8 cellular contexts compared by ENCODE assay signal in genomic region chr7:97118306-97118917, GRCh38. TPM values are rescaled to one million over a fixed set of nuclear protein-coding genes. Genes with fewer than 3 reads are reported as not detected.
DNase-seq lines count a peak whose midpoint lies in the region; ATAC-seq and TF ChIP-seq lines count a peak whose summit lies in the region.

No MANE protein-coding gene starts in this region.

- TF ChIP-seq CTCF in thyroid gland (IDR thresholded peaks at IDR 0.05), result no peak

- whole genome bisulfite sequencing in thyroid gland, 2 donors, result 17 to 18% methylated on average over 13 of the region's 13 CpGs

- peaks cover 20% of the 10 kb centered on the region for H3K36me3 Mint-ChIP-seq in activated naive CD4-positive, alpha-beta T cell treated with anti-CD3 and anti-CD28 coated beads, Interleukin-2, amount 10 ng/mL, durations not matched to agents 7 days and 5 days
- peaks cover 7% of the 10 kb centered on the region for H3K36me3 Mint-ChIP-seq in activated T-helper 17 cell treated with anti-CD3 and anti-CD28 coated beads, Interleukin-2, amount 50 U/mL, for 72 hours (ENCODE audit: low read depth)

- no peaks in the 10 kb centered on the region for H3K27me3 Mint-ChIP-seq in activated naive CD4-positive, alpha-beta T cell treated with anti-CD3 and anti-CD28 coated beads, Interleukin-2, amount 10 ng/mL, durations not matched to agents 7 days and 5 days
- no peaks in the 10 kb centered on the region for H3K27me3 Mint-ChIP-seq in activated T-helper 17 cell treated with anti-CD3 and anti-CD28 coated beads, Interleukin-2, amount 50 U/mL, for 72 hours

- intact Hi-C loops in thyroid gland (cut with DNase I), result no loop called here

- TF ChIP-seq POLR2A in thyroid gland (IDR thresholded peaks at IDR 0.05), result no peak

- H3K4me1 ChIP-seq in thyroid gland, result peaks cover 7 to 11% of the 10 kb centered on the region in 2 donors

- H3K4me3 ChIP-seq in thyroid gland (replicated peaks in 1 of 3), result peak overlapping the region in 2 of 3 donors; percentile 33 to 58

- H3K27me3 ChIP-seq in thyroid gland, result no peaks in the 10 kb centered on the region

- peak overlapping the region; percentile 94 for H3K27ac Mint-ChIP-seq in activated naive CD4-positive, alpha-beta T cell treated with anti-CD3 and anti-CD28 coated beads, Interleukin-2, amount 10 ng/mL, durations not matched to agents 7 days and 5 days
- H3K27ac Mint-ChIP-seq in activated T-helper 17 cell treated with anti-CD3 and anti-CD28 coated beads, Interleukin-2, amount 50 U/mL, for 72 hours, result peak overlapping the region; percentile 85

- H3K36me3 ChIP-seq in thyroid gland, result no peaks in the 10 kb centered on the region

- H3K4me3 Mint-ChIP-seq in activated naive CD4-positive, alpha-beta T cell treated with anti-CD3 and anti-CD28 coated beads, Interleukin-2, amount 10 ng/mL, durations not matched to agents 7 days and 5 days, result peak overlapping the region; percentile 87
- peak overlapping the region; percentile 89 for H3K4me3 Mint-ChIP-seq in activated T-helper 17 cell treated with anti-CD3 and anti-CD28 coated beads, Interleukin-2, amount 50 U/mL, for 72 hours

- H3K4me1 Mint-ChIP-seq in activated naive CD4-positive, alpha-beta T cell treated with anti-CD3 and anti-CD28 coated beads, Interleukin-2, amount 10 ng/mL, durations not matched to agents 7 days and 5 days, result peaks cover 38% of the 10 kb centered on the region
- H3K4me1 Mint-ChIP-seq in activated T-helper 17 cell treated with anti-CD3 and anti-CD28 coated beads, Interleukin-2, amount 50 U/mL, for 72 hours, result peaks cover 12% of the 10 kb centered on the region

- H3K9me3 Mint-ChIP-seq in activated naive CD4-positive, alpha-beta T cell treated with anti-CD3 and anti-CD28 coated beads, Interleukin-2, amount 10 ng/mL, durations not matched to agents 7 days and 5 days, result peaks cover 7% of the 10 kb centered on the region
- no peaks in the 10 kb centered on the region for H3K9me3 Mint-ChIP-seq in activated T-helper 17 cell treated with anti-CD3 and anti-CD28 coated beads, Interleukin-2, amount 50 U/mL, for 72 hours

- ATAC-seq in activated T-helper 17 cell treated with anti-CD3 and anti-CD28 coated beads, Interleukin-2, amount 50 U/mL, for 72 hours (replicated peaks), result no peak
- ATAC-seq in GM19351 (IDR thresholded peaks at IDR 0.05; ENCODE audit: unreplicated experiment) (no peak), GM19467 (IDR thresholded peaks at IDR 0.05; ENCODE audit: unreplicated experiment) (no peak)

- H3K9me3 ChIP-seq in thyroid gland, result no peaks in the 10 kb centered on the region

- no peak for DNase-seq in activated naive CD4-positive, alpha-beta T cell treated with anti-CD3 and anti-CD28 coated beads, Interleukin-2, amount 10 ng/mL, durations not matched to agents 7 days and 5 days
- no peak for DNase-seq in activated naive CD4-positive, alpha-beta T cell treated with Interleukin-2 at 50 U/mL for 16 hours
- DNase-seq in left kidney (ENCODE audit: low read depth, low spot score), result peak; percentile 30
- no peak for DNase-seq in thyroid gland
- DNase-seq in NCI-H446 (lab: John Stamatoyannopoulos, UW), result no peak

- CTCF ChIA-PET in activated naive CD4-positive, alpha-beta T cell treated with anti-CD3 and anti-CD28 coated beads, Interleukin-2, amount 10 ng/mL, durations not matched to agents 7 days and 5 days (lab: Charles Lee), result interaction anchor here (0.7 kb wide), 1 partner anchor 62 kb away, joined by 3 read pairs; no protein-coding TSS in a partner anchor

- H3K27ac ChIP-seq in thyroid gland, result no peak overlapping the region

RNA-seq across cellular contexts. Expression of gene SDHAF3, which starts 0.9 kb away (rescaled TPM):
- total RNA-seq in activated T-helper 17 cell treated with anti-CD3 and anti-CD28 coated beads, Interleukin-2, amount 50 U/mL, for 72 hours, result 10 to 100 TPM; 17.8 to 23.5 TPM
- 10 to 100 TPM in 3 of 4 donors, 1 to 10 TPM in 1; 6.4 to 20.8 (median 11.3) TPM for total RNA-seq in thyroid gland
